ENCODE assay signal across 1 cellular context in genomic region chr2:201057715-201058248, GRCh38.
A peak's percentile ranks its signal among the peaks of the same experiment; 100 is the strongest.
TF ChIP-seq lines count a peak whose summit lies in the region.

No MANE protein-coding gene starts in this region.

TF ChIP-seq in HepG2, 621 proteins besides CTCF, POLR2A, EP300 and RAD21 (continued from another document and continues in another):
- TF ChIP-seq, protein P1, sequence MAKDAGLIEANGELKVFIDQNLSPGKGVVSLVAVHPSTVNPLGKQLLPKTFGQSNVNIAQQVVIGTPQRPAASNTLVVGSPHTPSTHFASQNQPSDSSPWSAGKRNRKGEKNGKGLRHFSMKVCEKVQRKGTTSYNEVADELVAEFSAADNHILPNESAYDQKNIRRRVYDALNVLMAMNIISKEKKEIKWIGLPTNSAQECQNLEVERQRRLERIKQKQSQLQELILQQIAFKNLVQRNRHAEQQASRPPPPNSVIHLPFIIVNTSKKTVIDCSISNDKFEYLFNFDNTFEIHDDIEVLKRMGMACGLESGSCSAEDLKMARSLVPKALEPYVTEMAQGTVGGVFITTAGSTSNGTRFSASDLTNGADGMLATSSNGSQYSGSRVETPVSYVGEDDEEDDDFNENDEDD (CRISPR knock-in tag; IDR thresholded peaks at IDR 0.05; ENCODE audit: borderline replicate concordance) = peak; percentile 50; the same call in 1 of the 2 replicates
- TF ChIP-seq NRL (CRISPR knock-in tag; IDR thresholded peaks at IDR 0.05; ENCODE audit: borderline replicate concordance) (no peak), ZNF34 (CRISPR knock-in tag; IDR thresholded peaks at IDR 0.05; ENCODE audit: borderline replicate concordance) (peak; percentile 52; the same call in 1 of the 2 replicates), ZMYM3 (CRISPR knock-in tag; IDR thresholded peaks at IDR 0.05) (no peak), FOXK2 (IDR thresholded peaks at IDR 0.05) (peak; percentile 74), NR2F6 (IDR thresholded peaks at IDR 0.05) (peak; percentile 75), NR2F6 (CRISPR knock-in tag; IDR thresholded peaks at IDR 0.05) (peak; percentile 68), POLR2G (IDR thresholded peaks at IDR 0.05; ENCODE audit: low read depth, low read length) (no peak), TBX3 (IDR thresholded peaks at IDR 0.05; ENCODE audit: borderline replicate concordance) (peak; percentile 92), JARID2 (CRISPR knock-in tag; IDR thresholded peaks at IDR 0.05; ENCODE audit: insufficient replicate concordance) (no peak), ZBTB1 (CRISPR knock-in tag; IDR thresholded peaks at IDR 0.05; ENCODE audit: borderline replicate concordance) (no peak), TCF12 (IDR thresholded peaks at IDR 0.05) (no peak), TCF12 (CRISPR knock-in tag; IDR thresholded peaks at IDR 0.05) (no peak), ZNF292 (CRISPR knock-in tag; IDR thresholded peaks at IDR 0.05; ENCODE audit: borderline replicate concordance, low read depth) (peak; percentile 78; the same call in 1 of the 2 replicates), PHF5A (CRISPR knock-in tag; IDR thresholded peaks at IDR 0.05; ENCODE audit: low read depth, unreplicated experiment) (no peak), ZNF207 (IDR thresholded peaks at IDR 0.05; ENCODE audit: borderline replicate concordance) (no peak), ZNF891 (CRISPR knock-in tag; IDR thresholded peaks at IDR 0.05) (no peak), ZNF343 (CRISPR knock-in tag; IDR thresholded peaks at IDR 0.05) (peak; percentile 86; the same call in 1 of the 2 replicates), NFIC (IDR thresholded peaks at IDR 0.05; ENCODE audit: low read length) (peak; percentile 69; the same call in 1 of the 2 replicates), ZBTB7A (CRISPR knock-in tag; IDR thresholded peaks at IDR 0.05) (no peak), KLF16 (CRISPR knock-in tag; IDR thresholded peaks at IDR 0.05) (peak in 1 of 2 experiments; percentile 78; a peak in 1 of 4 replicates), FOXK1 (CRISPR knock-in tag; IDR thresholded peaks at IDR 0.05; ENCODE audit: borderline replicate concordance, low read depth) (peak; percentile 82; the same call in 1 of the 2 replicates), RXRB (CRISPR knock-in tag; IDR thresholded peaks at IDR 0.05; ENCODE audit: borderline replicate concordance) (peak; percentile 85), U2AF2 (IDR thresholded peaks at IDR 0.05; ENCODE audit: low read depth, low read length) (no peak), NFKB2 (CRISPR knock-in tag; IDR thresholded peaks at IDR 0.05; ENCODE audit: borderline replicate concordance) (no peak), ZEB1 (IDR thresholded peaks at IDR 0.05; ENCODE audit: insufficient replicate concordance, low read depth) (peak; percentile 57), FIP1L1 (IDR thresholded peaks at IDR 0.05; ENCODE audit: borderline replicate concordance, insufficient read depth, low read depth, low read length) (no peak), PPARG (CRISPR knock-in tag; conservative IDR thresholded peaks at IDR 0.05) (peak; percentile 71), ZNF33A (CRISPR knock-in tag; IDR thresholded peaks at IDR 0.05; ENCODE audit: borderline replicate concordance) (no peak), ISL2 (CRISPR knock-in tag; IDR thresholded peaks at IDR 0.05) (peak; percentile 94), ZNF773 (CRISPR knock-in tag; IDR thresholded peaks at IDR 0.05; ENCODE audit: borderline replicate concordance) (no peak), HDAC2 (CRISPR knock-in tag; IDR thresholded peaks at IDR 0.05) (peak; percentile 90), STAG1 (CRISPR knock-in tag; IDR thresholded peaks at IDR 0.05) (no peak), REL (CRISPR knock-in tag; conservative IDR thresholded peaks at IDR 0.05) (no peak), NFE2L1 (CRISPR knock-in tag; IDR thresholded peaks at IDR 0.05; ENCODE audit: borderline replicate concordance) (no peak), MIER2 (CRISPR knock-in tag; IDR thresholded peaks at IDR 0.05) (peak; percentile 61; the same call in 1 of the 2 replicates), FOXP1 (IDR thresholded peaks at IDR 0.05) (no peak), FOXP1 (CRISPR knock-in tag; IDR thresholded peaks at IDR 0.05) (peak; percentile 74; the same call in 1 of the 2 replicates), KMT2B (CRISPR knock-in tag; IDR thresholded peaks at IDR 0.05) (peak; percentile 47; the same call in 1 of the 2 replicates), ZNF792 (CRISPR knock-in tag; IDR thresholded peaks at IDR 0.05) (peak; percentile 74; the same call in 1 of the 2 replicates), ZNF121 (CRISPR knock-in tag; IDR thresholded peaks at IDR 0.05) (0 out of 2 replicates have a peak, but pooled peaks have one; percentile 26), RCOR2 (CRISPR knock-in tag; IDR thresholded peaks at IDR 0.05) (peak; percentile 45; the same call in 1 of the 2 replicates), AKAP8 (CRISPR knock-in tag; IDR thresholded peaks at IDR 0.05) (no peak), ZNF383 (CRISPR knock-in tag; IDR thresholded peaks at IDR 0.05; ENCODE audit: borderline replicate concordance) (0 out of 2 replicates have a peak, but pooled peaks have one; percentile 57)
- TF ChIP-seq, protein P2, sequence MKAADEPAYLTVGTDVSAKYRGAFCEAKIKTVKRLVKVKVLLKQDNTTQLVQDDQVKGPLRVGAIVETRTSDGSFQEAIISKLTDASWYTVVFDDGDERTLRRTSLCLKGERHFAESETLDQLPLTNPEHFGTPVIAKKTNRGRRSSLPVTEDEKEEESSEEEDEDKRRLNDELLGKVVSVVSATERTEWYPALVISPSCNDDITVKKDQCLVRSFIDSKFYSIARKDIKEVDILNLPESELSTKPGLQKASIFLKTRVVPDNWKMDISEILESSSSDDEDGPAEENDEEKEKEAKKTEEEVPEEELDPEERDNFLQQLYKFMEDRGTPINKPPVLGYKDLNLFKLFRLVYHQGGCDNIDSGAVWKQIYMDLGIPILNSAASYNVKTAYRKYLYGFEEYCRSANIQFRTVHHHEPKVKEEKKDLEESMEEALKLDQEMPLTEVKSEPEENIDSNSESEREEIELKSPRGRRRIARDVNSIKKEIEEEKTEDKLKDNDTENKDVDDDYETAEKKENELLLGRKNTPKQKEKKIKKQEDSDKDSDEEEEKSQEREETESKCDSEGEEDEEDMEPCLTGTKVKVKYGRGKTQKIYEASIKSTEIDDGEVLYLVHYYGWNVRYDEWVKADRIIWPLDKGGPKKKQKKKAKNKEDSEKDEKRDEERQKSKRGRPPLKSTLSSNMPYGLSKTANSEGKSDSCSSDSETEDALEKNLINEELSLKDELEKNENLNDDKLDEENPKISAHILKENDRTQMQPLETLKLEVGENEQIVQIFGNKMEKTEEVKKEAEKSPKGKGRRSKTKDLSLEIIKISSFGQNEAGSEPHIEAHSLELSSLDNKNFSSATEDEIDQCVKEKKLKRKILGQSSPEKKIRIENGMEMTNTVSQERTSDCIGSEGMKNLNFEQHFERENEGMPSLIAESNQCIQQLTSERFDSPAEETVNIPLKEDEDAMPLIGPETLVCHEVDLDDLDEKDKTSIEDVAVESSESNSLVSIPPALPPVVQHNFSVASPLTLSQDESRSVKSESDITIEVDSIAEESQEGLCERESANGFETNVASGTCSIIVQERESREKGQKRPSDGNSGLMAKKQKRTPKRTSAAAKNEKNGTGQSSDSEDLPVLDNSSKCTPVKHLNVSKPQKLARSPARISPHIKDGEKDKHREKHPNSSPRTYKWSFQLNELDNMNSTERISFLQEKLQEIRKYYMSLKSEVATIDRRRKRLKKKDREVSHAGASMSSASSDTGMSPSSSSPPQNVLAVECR (CRISPR knock-in tag; IDR thresholded peaks at IDR 0.05; ENCODE audit: borderline replicate concordance) = peak; percentile 44; the same call in 1 of the 2 replicates
- TF ChIP-seq, protein P3, sequence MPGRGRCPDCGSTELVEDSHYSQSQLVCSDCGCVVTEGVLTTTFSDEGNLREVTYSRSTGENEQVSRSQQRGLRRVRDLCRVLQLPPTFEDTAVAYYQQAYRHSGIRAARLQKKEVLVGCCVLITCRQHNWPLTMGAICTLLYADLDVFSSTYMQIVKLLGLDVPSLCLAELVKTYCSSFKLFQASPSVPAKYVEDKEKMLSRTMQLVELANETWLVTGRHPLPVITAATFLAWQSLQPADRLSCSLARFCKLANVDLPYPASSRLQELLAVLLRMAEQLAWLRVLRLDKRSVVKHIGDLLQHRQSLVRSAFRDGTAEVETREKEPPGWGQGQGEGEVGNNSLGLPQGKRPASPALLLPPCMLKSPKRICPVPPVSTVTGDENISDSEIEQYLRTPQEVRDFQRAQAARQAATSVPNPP (CRISPR knock-in tag; IDR thresholded peaks at IDR 0.05) = no peak
- TF ChIP-seq, protein P4, sequence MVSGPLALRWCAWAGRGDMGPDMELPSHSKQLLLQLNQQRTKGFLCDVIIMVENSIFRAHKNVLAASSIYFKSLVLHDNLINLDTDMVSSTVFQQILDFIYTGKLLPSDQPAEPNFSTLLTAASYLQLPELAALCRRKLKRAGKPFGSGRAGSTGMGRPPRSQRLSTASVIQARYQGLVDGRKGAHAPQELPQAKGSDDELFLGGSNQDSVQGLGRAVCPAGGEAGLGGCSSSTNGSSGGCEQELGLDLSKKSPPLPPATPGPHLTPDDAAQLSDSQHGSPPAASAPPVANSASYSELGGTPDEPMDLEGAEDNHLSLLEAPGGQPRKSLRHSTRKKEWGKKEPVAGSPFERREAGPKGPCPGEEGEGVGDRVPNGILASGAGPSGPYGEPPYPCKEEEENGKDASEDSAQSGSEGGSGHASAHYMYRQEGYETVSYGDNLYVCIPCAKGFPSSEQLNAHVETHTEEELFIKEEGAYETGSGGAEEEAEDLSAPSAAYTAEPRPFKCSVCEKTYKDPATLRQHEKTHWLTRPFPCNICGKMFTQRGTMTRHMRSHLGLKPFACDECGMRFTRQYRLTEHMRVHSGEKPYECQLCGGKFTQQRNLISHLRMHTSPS (CRISPR knock-in tag; IDR thresholded peaks at IDR 0.05; ENCODE audit: low read depth) = peak; percentile 38; the same call in 1 of the 2 replicates
- TF ChIP-seq, protein P5, sequence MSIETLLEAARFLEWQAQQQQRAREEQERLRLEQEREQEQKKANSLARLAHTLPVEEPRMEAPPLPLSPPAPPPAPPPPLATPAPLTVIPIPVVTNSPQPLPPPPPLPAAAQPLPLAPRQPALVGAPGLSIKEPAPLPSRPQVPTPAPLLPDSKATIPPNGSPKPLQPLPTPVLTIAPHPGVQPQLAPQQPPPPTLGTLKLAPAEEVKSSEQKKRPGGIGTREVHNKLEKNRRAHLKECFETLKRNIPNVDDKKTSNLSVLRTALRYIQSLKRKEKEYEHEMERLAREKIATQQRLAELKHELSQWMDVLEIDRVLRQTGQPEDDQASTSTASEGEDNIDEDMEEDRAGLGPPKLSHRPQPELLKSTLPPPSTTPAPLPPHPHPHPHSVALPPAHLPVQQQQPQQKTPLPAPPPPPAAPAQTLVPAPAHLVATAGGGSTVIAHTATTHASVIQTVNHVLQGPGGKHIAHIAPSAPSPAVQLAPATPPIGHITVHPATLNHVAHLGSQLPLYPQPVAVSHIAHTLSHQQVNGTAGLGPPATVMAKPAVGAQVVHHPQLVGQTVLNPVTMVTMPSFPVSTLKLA (IDR thresholded peaks at IDR 0.05) = no peak
- TF ChIP-seq, protein P6, sequence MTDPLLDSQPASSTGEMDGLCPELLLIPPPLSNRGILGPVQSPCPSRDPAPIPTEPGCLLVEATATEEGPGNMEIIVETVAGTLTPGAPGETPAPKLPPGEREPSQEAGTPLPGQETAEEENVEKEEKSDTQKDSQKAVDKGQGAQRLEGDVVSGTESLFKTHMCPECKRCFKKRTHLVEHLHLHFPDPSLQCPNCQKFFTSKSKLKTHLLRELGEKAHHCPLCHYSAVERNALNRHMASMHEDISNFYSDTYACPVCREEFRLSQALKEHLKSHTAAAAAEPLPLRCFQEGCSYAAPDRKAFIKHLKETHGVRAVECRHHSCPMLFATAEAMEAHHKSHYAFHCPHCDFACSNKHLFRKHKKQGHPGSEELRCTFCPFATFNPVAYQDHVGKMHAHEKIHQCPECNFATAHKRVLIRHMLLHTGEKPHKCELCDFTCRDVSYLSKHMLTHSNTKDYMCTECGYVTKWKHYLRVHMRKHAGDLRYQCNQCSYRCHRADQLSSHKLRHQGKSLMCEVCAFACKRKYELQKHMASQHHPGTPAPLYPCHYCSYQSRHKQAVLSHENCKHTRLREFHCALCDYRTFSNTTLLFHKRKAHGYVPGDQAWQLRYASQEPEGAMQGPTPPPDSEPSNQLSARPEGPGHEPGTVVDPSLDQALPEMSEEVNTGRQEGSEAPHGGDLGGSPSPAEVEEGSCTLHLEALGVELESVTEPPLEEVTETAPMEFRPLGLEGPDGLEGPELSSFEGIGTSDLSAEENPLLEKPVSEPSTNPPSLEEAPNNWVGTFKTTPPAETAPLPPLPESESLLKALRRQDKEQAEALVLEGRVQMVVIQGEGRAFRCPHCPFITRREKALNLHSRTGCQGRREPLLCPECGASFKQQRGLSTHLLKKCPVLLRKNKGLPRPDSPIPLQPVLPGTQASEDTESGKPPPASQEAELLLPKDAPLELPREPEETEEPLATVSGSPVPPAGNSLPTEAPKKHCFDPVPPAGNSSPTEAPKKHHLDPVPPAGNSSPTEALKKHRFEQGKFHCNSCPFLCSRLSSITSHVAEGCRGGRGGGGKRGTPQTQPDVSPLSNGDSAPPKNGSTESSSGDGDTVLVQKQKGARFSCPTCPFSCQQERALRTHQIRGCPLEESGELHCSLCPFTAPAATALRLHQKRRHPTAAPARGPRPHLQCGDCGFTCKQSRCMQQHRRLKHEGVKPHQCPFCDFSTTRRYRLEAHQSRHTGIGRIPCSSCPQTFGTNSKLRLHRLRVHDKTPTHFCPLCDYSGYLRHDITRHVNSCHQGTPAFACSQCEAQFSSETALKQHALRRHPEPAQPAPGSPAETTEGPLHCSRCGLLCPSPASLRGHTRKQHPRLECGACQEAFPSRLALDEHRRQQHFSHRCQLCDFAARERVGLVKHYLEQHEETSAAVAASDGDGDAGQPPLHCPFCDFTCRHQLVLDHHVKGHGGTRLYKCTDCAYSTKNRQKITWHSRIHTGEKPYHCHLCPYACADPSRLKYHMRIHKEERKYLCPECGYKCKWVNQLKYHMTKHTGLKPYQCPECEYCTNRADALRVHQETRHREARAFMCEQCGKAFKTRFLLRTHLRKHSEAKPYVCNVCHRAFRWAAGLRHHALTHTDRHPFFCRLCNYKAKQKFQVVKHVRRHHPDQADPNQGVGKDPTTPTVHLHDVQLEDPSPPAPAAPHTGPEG (CRISPR knock-in tag; IDR thresholded peaks at IDR 0.05) = no peak
- TF ChIP-seq, protein P7, sequence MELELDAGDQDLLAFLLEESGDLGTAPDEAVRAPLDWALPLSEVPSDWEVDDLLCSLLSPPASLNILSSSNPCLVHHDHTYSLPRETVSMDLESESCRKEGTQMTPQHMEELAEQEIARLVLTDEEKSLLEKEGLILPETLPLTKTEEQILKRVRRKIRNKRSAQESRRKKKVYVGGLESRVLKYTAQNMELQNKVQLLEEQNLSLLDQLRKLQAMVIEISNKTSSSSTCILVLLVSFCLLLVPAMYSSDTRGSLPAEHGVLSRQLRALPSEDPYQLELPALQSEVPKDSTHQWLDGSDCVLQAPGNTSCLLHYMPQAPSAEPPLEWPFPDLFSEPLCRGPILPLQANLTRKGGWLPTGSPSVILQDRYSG (CRISPR knock-in tag; IDR thresholded peaks at IDR 0.05) = no peak
- TF ChIP-seq, protein P8, sequence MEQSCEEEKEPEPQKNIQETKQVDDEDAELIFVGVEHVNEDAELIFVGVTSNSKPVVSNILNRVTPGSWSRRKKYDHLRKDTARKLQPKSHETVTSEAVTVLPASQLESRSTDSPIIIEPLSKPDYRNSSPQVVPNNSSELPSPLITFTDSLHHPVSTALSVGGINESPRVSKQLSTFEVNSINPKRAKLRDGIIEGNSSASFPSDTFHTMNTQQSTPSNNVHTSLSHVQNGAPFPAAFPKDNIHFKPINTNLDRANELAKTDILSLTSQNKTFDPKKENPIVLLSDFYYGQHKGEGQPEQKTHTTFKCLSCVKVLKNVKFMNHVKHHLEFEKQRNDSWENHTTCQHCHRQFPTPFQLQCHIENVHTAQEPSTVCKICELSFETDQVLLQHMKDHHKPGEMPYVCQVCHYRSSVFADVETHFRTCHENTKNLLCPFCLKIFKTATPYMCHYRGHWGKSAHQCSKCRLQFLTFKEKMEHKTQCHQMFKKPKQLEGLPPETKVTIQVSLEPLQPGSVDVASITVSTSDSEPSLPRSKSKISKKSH (CRISPR knock-in tag; IDR thresholded peaks at IDR 0.05; ENCODE audit: borderline replicate concordance) = no peak
